25 cellular contexts compared by ENCODE assay signal in the genomic region with DNA sequence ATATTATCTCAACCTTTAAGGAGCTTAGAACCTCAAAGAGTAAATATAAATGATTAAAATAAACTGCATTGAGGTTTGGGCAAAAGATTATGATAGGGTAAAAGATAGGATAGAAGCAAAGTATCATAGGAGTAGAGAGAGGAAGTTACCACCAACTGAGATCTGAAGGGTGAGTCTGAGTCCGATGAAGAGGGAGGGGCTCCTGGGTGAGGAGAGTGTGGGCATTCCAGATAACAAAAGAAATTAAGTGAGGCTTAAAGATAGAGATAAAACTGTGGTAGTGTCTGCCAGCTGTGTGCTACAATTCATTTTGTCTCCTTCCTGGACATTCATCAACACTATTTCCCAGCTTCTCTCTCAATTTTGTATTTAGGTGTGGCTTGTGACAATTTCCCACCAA.
"Had no signal": no experiment of that assay in that cellular context is flagged by ENCODE, and none has a peak within 500 bp of the region (broad histone marks: within the 10 kb centered on the region; RNA-seq: fewer than 3 reads in every experiment).

No MANE protein-coding gene starts in this region.

- H3K27ac Mint-ChIP-seq: activated B cell treated with CpG ODN at 0.5 μM for 24 hours; activated CD4-positive, alpha-beta T cell treated with anti-CD3 and anti-CD28 coated beads, Interleukin-2, amount 10 ng/mL, durations not matched to agents 24 days and 14 days; activated naive CD4-positive, alpha-beta T cell treated with anti-CD3 and anti-CD28 coated beads for 36 hours; activated naive CD8-positive, alpha-beta T cell treated with anti-CD3 and anti-CD28 coated beads, Interleukin-2, amount 10 ng/mL, durations not matched to agents 7 days and 5 days had no signal

- H3K9me3 ChIP-seq: adrenal gland, breast epithelium, Peyer's patch, SK-N-SH had no signal

- H3K27me3 ChIP-seq: adrenal gland, breast epithelium, Peyer's patch, SJCRH30 had no signal

- H3K27me3 Mint-ChIP-seq: activated B cell treated with CpG ODN at 0.5 μM for 24 hours; activated CD4-positive, alpha-beta T cell treated with anti-CD3 and anti-CD28 coated beads, Interleukin-2, amount 10 ng/mL, durations not matched to agents 24 days and 14 days; activated naive CD8-positive, alpha-beta T cell treated with anti-CD3 and anti-CD28 coated beads, Interleukin-2, amount 10 ng/mL, durations not matched to agents 7 days and 5 days had no signal

- H3K4me1 Mint-ChIP-seq: activated B cell treated with CpG ODN at 0.5 μM for 24 hours; activated CD4-positive, alpha-beta T cell treated with anti-CD3 and anti-CD28 coated beads, Interleukin-2, amount 10 ng/mL, durations not matched to agents 24 days and 14 days; activated naive CD8-positive, alpha-beta T cell treated with anti-CD3 and anti-CD28 coated beads, Interleukin-2, amount 10 ng/mL, durations not matched to agents 7 days and 5 days had no signal

- H3K27ac ChIP-seq: adrenal gland, breast epithelium, Peyer's patch, RWPE1, SJCRH30 had no signal

- H3K36me3 ChIP-seq: adrenal gland, breast epithelium, Peyer's patch, SJCRH30 had no signal

- DNase-seq: activated B cell treated with CpG ODN at 0.5 μM for 24 hours; activated CD4-positive, alpha-beta T cell treated with anti-CD3 and anti-CD28 coated beads for 1 hour; activated CD4-positive, alpha-beta T cell treated with anti-CD3 and anti-CD28 coated beads, Interleukin-2, amount 10 ng/mL, durations not matched to agents 24 days and 14 days; activated CD4-positive, alpha-beta T cell treated with anti-CD3 and anti-CD28 coated beads, Interleukin-2, amount 50 U/mL, for 48 hours; activated gamma-delta T cell; activated naive CD4-positive, alpha-beta T cell treated with anti-CD3 and anti-CD28 coated beads for 36 hours; activated naive CD8-positive, alpha-beta T cell treated with anti-CD3 and anti-CD28 coated beads, Interleukin-2, amount 10 ng/mL, durations not matched to agents 7 days and 5 days; activated T-cell treated with anti-CD3 and anti-CD28 coated beads, Interleukin-2, amount 50 U/mL, for 4 hours; adrenal gland; anterior cingulate cortex; central memory CD4-positive, alpha-beta T cell; KG1; NCI-H1048; NCI-H146; NCI-H187 treated with DMSO at 0.1 percent for 48 hours; NCI-H2081 treated with DMSO at 0.1 percent for 48 hours; NCI-H526; NCI-H82; Peyer's patch; Right ventricle myocardium superior; SJCRH30; SK-N-SH; T-helper 1 cell had no signal

- H3K4me1 ChIP-seq: adrenal gland, breast epithelium, Peyer's patch, SJCRH30 had no signal

- H3K4me3 ChIP-seq: adrenal gland, breast epithelium, Peyer's patch, SJCRH30 had no signal

- H3K9me3 Mint-ChIP-seq: activated CD4-positive, alpha-beta T cell treated with anti-CD3 and anti-CD28 coated beads, Interleukin-2, amount 10 ng/mL, durations not matched to agents 24 days and 14 days had no signal

- ATAC-seq: activated T-cell treated with anti-CD3 and anti-CD28 coated beads, Interleukin-2, amount 50 U/mL, for 4 hours had no signal

- H3K36me3 Mint-ChIP-seq: activated naive CD8-positive, alpha-beta T cell treated with anti-CD3 and anti-CD28 coated beads, Interleukin-2, amount 10 ng/mL, durations not matched to agents 7 days and 5 days had no signal

- H3K4me3 Mint-ChIP-seq: activated B cell treated with CpG ODN at 0.5 μM for 24 hours; activated CD4-positive, alpha-beta T cell treated with anti-CD3 and anti-CD28 coated beads, Interleukin-2, amount 10 ng/mL, durations not matched to agents 24 days and 14 days; activated naive CD4-positive, alpha-beta T cell treated with anti-CD3 and anti-CD28 coated beads for 36 hours; activated naive CD8-positive, alpha-beta T cell treated with anti-CD3 and anti-CD28 coated beads, Interleukin-2, amount 10 ng/mL, durations not matched to agents 7 days and 5 days; activated T-cell treated with anti-CD3 and anti-CD28 coated beads, Interleukin-2, amount 50 U/mL, for 4 hours had no signal
